Comparison of ENCODE assay signal across 13 cellular contexts in the genomic region with DNA sequence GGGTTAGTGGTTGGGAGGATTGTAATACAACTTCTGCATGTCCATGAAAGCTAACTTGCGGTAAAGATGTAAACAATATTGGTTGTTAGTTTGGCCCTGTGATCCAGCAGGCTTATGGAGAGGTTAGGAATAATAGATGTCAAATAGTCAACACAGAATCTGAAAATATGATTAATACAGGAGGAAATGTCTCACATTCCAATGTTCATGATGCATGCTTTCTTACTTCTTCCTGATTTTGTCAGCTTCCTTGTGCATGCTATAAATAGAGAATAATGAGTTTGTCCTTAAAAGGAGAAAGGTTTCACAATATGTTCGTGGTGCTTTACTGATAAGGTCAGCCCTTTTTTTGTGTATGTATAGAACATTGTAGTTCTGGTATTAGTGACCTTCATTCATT.
DNase-seq lines count a peak whose midpoint lies in the region; FAIRE-seq and TF ChIP-seq lines count a peak whose summit lies in the region.
"Had no signal": no experiment of that assay in that cellular context is flagged by ENCODE, and none has a peak within 500 bp of the region (broad histone marks: within the 10 kb centered on the region; RNA-seq: fewer than 3 reads in every experiment).

No MANE protein-coding gene starts in this region.

- POLR2A ChIA-PET in PC-9 (lab: Charles Lee; ENCODE audit: unreplicated experiment) = no interaction called here

- peaks cover 19% of the 10 kb centered on the region for H3F3A ChIP-seq in PC-9 (ENCODE audit: insufficient read depth, low read depth)

- no peak overlapping the region for H3K4me3 ChIP-seq in PC-9
- no peak overlapping the region for H3K4me3 ChIP-seq in kidney (ENCODE audit: low read length in 2 of 2)
- H3K4me3 ChIP-seq: gastrocnemius medialis had no signal

- no peaks in the 10 kb centered on the region for H3K79me2 ChIP-seq in PC-9 (ENCODE audit: low read depth)

- H2AFZ ChIP-seq in PC-9 = peak overlapping the region; percentile 37; the same call in 1 of the 2 replicates

- CTCF ChIA-PET in PC-9 (lab: Charles Lee) = no interaction called here

- no peaks in the 10 kb centered on the region for H3K27me3 ChIP-seq in PC-9 (ENCODE audit: insufficient read depth, low read depth)
- H3K27me3 ChIP-seq: gastrocnemius medialis had no signal

- H3K9me2 ChIP-seq in PC-9 (ENCODE audit: insufficient read depth) = no peaks in the 10 kb centered on the region

- DNase-seq in GM04504 (ENCODE audit: low read depth) (peak; percentile 17), PC-9 (peak in 1 of 2 experiments; percentile 83), epithelial cell of prostate (ENCODE audit: low read depth, low spot score) (peak; percentile 52), renal cortical epithelial cell (ENCODE audit: low read depth) (peak; percentile 66), globus pallidus (ENCODE audit: low spot score) (no peak), kidney (no peak), mucosa of gallbladder (ENCODE audit: low spot score) (no peak)
- no peak for DNase-seq in activated CD4-positive, alpha-beta T cell treated with anti-CD3 and anti-CD28 coated beads for 48 hours
- DNase-seq: gastrocnemius medialis, Karpas-422, NCI-H510A treated with DMSO at 0.1 percent for 48 hours, small intestine, T-cell had no signal

- TF ChIP-seq CTCF in PC-9 (conservative IDR thresholded peaks at IDR 0.05) (no peak), kidney (IDR thresholded peaks at IDR 0.05; ENCODE audit: borderline replicate concordance, extremely low read depth, insufficient read depth) (no peak)

- H3K4me2 ChIP-seq in PC-9 = peak overlapping the region; percentile 43

- H4K20me1 ChIP-seq in PC-9 (ENCODE audit: insufficient read depth) = no peaks in the 10 kb centered on the region

- H3K27ac ChIP-seq in PC-9 = peak overlapping the region; percentile 68
- H3K27ac ChIP-seq in epithelial cell of prostate = peak overlapping the region; percentile 93
- H3K27ac ChIP-seq in kidney (ENCODE audit: low read depth in 2 of 2, low read length in 2 of 2) = no peak overlapping the region

- H3K36me3 ChIP-seq in PC-9 (ENCODE audit: low read depth) = no peaks in the 10 kb centered on the region
- no peaks in the 10 kb centered on the region for H3K36me3 ChIP-seq in kidney (ENCODE audit: control insufficient read depth in 1 of 2, insufficient read depth in 2 of 2, low read length in 2 of 2)
- H3K36me3 ChIP-seq: gastrocnemius medialis had no signal

- no peak for FAIRE-seq in kidney (lab: Jason Lieb, UNC)
- FAIRE-seq: small intestine had no signal

- no peak overlapping the region for H3K9ac ChIP-seq in kidney (ENCODE audit: low read length in 2 of 2)

- intact Hi-C loops in PC-9 (cut with micrococcal nuclease; ENCODE audit: unreplicated experiment) = loop anchor here (1.0 kb wide), 1 partner anchor 499 kb away; no protein-coding TSS in a partner anchor
- intact Hi-C loops in kidney (cut with DNase I) = no loop called here

- BruUV-seq in PC-9 (replicated peaks; lab: Mats Ljungman, UMichigan) = no TSS peak

- H3K9me3 ChIP-seq in PC-9 (ENCODE audit: insufficient read depth, low read depth) (peaks cover 14% of the 10 kb centered on the region; the same call in 1 of the 2 replicates), kidney (ENCODE audit: control insufficient read depth in 1 of 2, low read length in 2 of 2) (no peaks in the 10 kb centered on the region)
- H3K9me3 ChIP-seq: gastrocnemius medialis had no signal

- peaks cover 26% of the 10 kb centered on the region for H3K4me1 ChIP-seq in PC-9 (replicated peaks; ENCODE audit: insufficient read depth)
- no peaks in the 10 kb centered on the region for H3K4me1 ChIP-seq in kidney (ENCODE audit: control insufficient read depth in 1 of 2, insufficient read depth in 1 of 2, low read depth in 1 of 2, low read length in 2 of 2)
- H3K4me1 ChIP-seq: gastrocnemius medialis had no signal

Comparison
In these comparisons a context has a peak if more than half of its experiments do, and no peak if none do; other contexts are left out.
1. DNase-seq: peak in GM04504 (single experiment), epithelial cell of prostate (single experiment) and renal cortical epithelial cell (single experiment); none in globus pallidus (single experiment), activated CD4-positive, alpha-beta T cell treated with anti-CD3 and anti-CD28 coated beads for 48 hours (single experiment), kidney (single experiment) and mucosa of gallbladder (single experiment).
2. H3K27ac ChIP-seq: peak in PC-9 (single experiment) and epithelial cell of prostate (single experiment); none in kidney (0 of 2).